ENCODE assay signal across 1 cellular context in genomic region chr1:29181413-29182225, GRCh38.
TF ChIP-seq lines count a peak whose summit lies in the region.

SRSF4 (minus strand) TSS chr1:29181900; CDS start chr1:29181752, 148 bp downstream.

TF ChIP-seq in SK-N-SH, 30 proteins besides CTCF, POLR2A, EP300 and RAD21 (continued from another document):
- TF ChIP-seq NFIC (IDR thresholded peaks at IDR 0.05; ENCODE audit: borderline replicate concordance) (no peak), TAF1 (IDR thresholded peaks at IDR 0.05; ENCODE audit: borderline replicate concordance, low read depth, low read length) (peak; percentile 91), USF1 (IDR thresholded peaks at IDR 0.05; ENCODE audit: borderline replicate concordance, low read depth) (no peak), RFX5 (IDR thresholded peaks at IDR 0.05; ENCODE audit: low read length) (no peak), GATA2 (CRISPR knock-in tag; IDR thresholded peaks at IDR 0.05) (no peak), GABPA (IDR thresholded peaks at IDR 0.05; ENCODE audit: low read depth) (peak; percentile 83), TEAD4 (IDR thresholded peaks at IDR 0.05; ENCODE audit: borderline replicate concordance, insufficient read depth) (no peak), CHD2 (IDR thresholded peaks at IDR 0.05; ENCODE audit: low read length, partially characterized antibody) (peak; percentile 97), FOSL2 (IDR thresholded peaks at IDR 0.05; ENCODE audit: borderline replicate concordance, low read depth) (no peak), RCOR1 (IDR thresholded peaks at IDR 0.05; ENCODE audit: low read length) (no peak; the same call in 1 of the 2 replicates)
